In genomic region chr22:39152024-39152510, GRCh38 we compare ENCODE assay signal across 9 cellular contexts. TPM values are rescaled to one million over a fixed set of nuclear protein-coding genes. Genes with fewer than 3 reads are reported as not detected.
DNase-seq lines count a peak whose midpoint lies in the region; ATAC-seq, FAIRE-seq and TF ChIP-seq lines count a peak whose summit lies in the region.
"Had no signal": no experiment of that assay in that cellular context is flagged by ENCODE, and none has a peak within 500 bp of the region (broad histone marks: within the 10 kb centered on the region; RNA-seq: fewer than 3 reads in every experiment).

No MANE protein-coding gene starts in this region.

- TF ChIP-seq RAD21 in HepG2 (CRISPR knock-in tag; IDR thresholded peaks at IDR 0.05): no peak

- 5 to 8% (median 8%) methylated on average over 38 to 44 of the region's 44 CpGs for WGBS in adipose tissue, 3 donors
- WGBS in HepG2 (ENCODE audit: low lambda C conversion rate): 20% methylated on average over 1 of the region's 44 CpGs
- 16% methylated on average over 44 of the region's 44 CpGs for WGBS in thymus

- H3K27me3 Mint-ChIP-seq in activated CD4-positive, alpha-beta T cell treated with anti-CD3 and anti-CD28 coated beads for 36 hours: peaks cover 13% of the 10 kb centered on the region

- H3K9me3 ChIP-seq in HepG2 (ENCODE audit: low read length): no peaks in the 10 kb centered on the region
- H3K9me3 ChIP-seq in thymus (ENCODE audit: control insufficient read depth): no peaks in the 10 kb centered on the region

- H3K27me3 ChIP-seq in HepG2 (ENCODE audit: control insufficient read depth in 1 of 2, insufficient read depth in 2 of 2, low read length in 2 of 2): peaks cover 2 to 32% of the 10 kb centered on the region in 2 experiments; a peak in 4 of 5 replicates
- H3K27me3 ChIP-seq in thymus (ENCODE audit: control insufficient read depth, insufficient read depth): peaks cover 19% of the 10 kb centered on the region

- TF ChIP-seq EP300 in HepG2 (IDR thresholded peaks at IDR 0.05; ENCODE audit: low read depth in 2 of 2, low read length in 2 of 2) (no peak), HepG2 (CRISPR knock-in tag; IDR thresholded peaks at IDR 0.05; ENCODE audit: borderline replicate concordance) (no peak)

- no peaks in the 10 kb centered on the region for H3K36me3 Mint-ChIP-seq in activated CD4-positive, alpha-beta T cell treated with anti-CD3 and anti-CD28 coated beads for 36 hours (ENCODE audit: low read depth)

- in situ Hi-C loops in HepG2 (cut with HindIII; ENCODE audit: extremely low pct_ligation_motif_present, low pct_unique_long_range_greater_than_20kb): no loop called here

- no TSS peak for BruUV-seq in HepG2 (replicated peaks; lab: Mats Ljungman, UMichigan)

- no peaks in the 10 kb centered on the region for H4K20me1 ChIP-seq in HepG2 (ENCODE audit: insufficient read depth, low read length)

- H3K27ac Mint-ChIP-seq in activated CD4-positive, alpha-beta T cell treated with anti-CD3 and anti-CD28 coated beads for 36 hours: no peak overlapping the region

- no peaks in the 10 kb centered on the region for H3K79me2 ChIP-seq in HepG2 (ENCODE audit: insufficient read depth, low read length)

- H3K9ac ChIP-seq in HepG2 (ENCODE audit: insufficient read depth, low read depth, low read length): peak overlapping the region; percentile 66; the same call in 1 of the 2 replicates

- no peak for TF ChIP-seq POLR2A in HepG2 (IDR thresholded peaks at IDR 0.05; ENCODE audit: insufficient read depth in 1 of 2, low read depth in 2 of 2, low read length in 2 of 2)

- peak overlapping the region; percentile 95 for H3K4me2 ChIP-seq in HepG2 (ENCODE audit: low read depth, low read length)

- H3K9me3 Mint-ChIP-seq in activated CD4-positive, alpha-beta T cell treated with anti-CD3 and anti-CD28 coated beads for 36 hours (ENCODE audit: low read depth): no peaks in the 10 kb centered on the region

- no peak overlapping the region for H2AFZ ChIP-seq in HepG2 (ENCODE audit: low read length)

- CTCF ChIA-PET in activated CD4-positive, alpha-beta T cell treated with anti-CD3 and anti-CD28 coated beads for 36 hours (lab: Charles Lee): interaction anchor here (0.5 to 1.3 kb wide), 6 partner anchors 9 to 282 kb away, joined by 3 to 4 read pairs (median 3); no protein-coding TSS in a partner anchor
- CTCF ChIA-PET in HepG2 (lab: Yijun Ruan, JAX; ENCODE audit: low intra/inter-chr PET ratio, low total read pairs): no interaction called here

- FAIRE-seq in HepG2 (lab: Jason Lieb, UNC): no peak

- peak overlapping the region; percentile 76 for H3K4me3 Mint-ChIP-seq in activated CD4-positive, alpha-beta T cell treated with anti-CD3 and anti-CD28 coated beads for 36 hours

- H3K4me1 ChIP-seq in HepG2 (ENCODE audit: insufficient read depth, low read length): peaks cover 48% of the 10 kb centered on the region
- peaks cover 12% of the 10 kb centered on the region for H3K4me1 ChIP-seq in thymus (ENCODE audit: control insufficient read depth, insufficient read depth, low read length)

- no peaks in the 10 kb centered on the region for H3K36me3 ChIP-seq in HepG2 (replicated peaks in 1 of 2; ENCODE audit: control insufficient read depth in 1 of 2, insufficient read depth in 2 of 2, low read length in 2 of 2)
- H3K36me3 ChIP-seq in thymus (ENCODE audit: control insufficient read depth, insufficient read depth): peaks cover 16% of the 10 kb centered on the region

- DNase-seq in activated CD4-positive, alpha-beta T cell treated with anti-CD3 and anti-CD28 coated beads for 36 hours: no peak
- DNase-seq in activated CD4-positive, alpha-beta T cell treated with anti-CD3 and anti-CD28 coated beads, Interleukin-2, amount 50 U/mL, for 1 hour: no peak
- DNase-seq in HepG2 (ENCODE audit: low spot score) (no peak), RKO (ENCODE audit: low spot score) (no peak), epidermal melanocyte (ENCODE audit: insufficient read length, low spot score) (no peak)

- no peak for ATAC-seq in activated CD4-positive, alpha-beta T cell treated with anti-CD3 and anti-CD28 coated beads for 36 hours
- ATAC-seq in HepG2 (peak; percentile 28), GM21786 (IDR thresholded peaks at IDR 0.05; ENCODE audit: unreplicated experiment) (no peak)

- POLR2A ChIA-PET in activated CD4-positive, alpha-beta T cell treated with anti-CD3 and anti-CD28 coated beads for 36 hours (lab: Charles Lee): interaction anchor here (0.5 kb wide), 1 partner anchor 896 kb away, joined by 5 read pairs; no protein-coding TSS in a partner anchor
- POLR2A ChIA-PET in HepG2 (lab: Yijun Ruan, JAX): interaction anchor here (1.0 to 2.6 kb wide), 7 partner anchors 17 to 167 kb away, joined by 3 to 38 read pairs (median 3); partner anchors contain the start of gene RPL3

- peaks cover 40% of the 10 kb centered on the region for H3K4me1 Mint-ChIP-seq in activated CD4-positive, alpha-beta T cell treated with anti-CD3 and anti-CD28 coated beads for 36 hours

- intact Hi-C loops in activated CD4-positive, alpha-beta T cell treated with anti-CD3 and anti-CD28 coated beads for 36 hours (cut with DNase I, micrococcal nuclease): loop anchor here (1.0 to 10.0 kb wide), 14 partner anchors 8 to 1545 kb away; partner anchors contain the start of genes RPL3 (in 2 of the 2), APOBEC3G (in 1 of the 2), ATF4 (in 1 of the 2) and CBX6 (in 1 of the 2)
- intact Hi-C loops in HepG2 (cut with micrococcal nuclease; ENCODE audit: unreplicated experiment): no loop called here

- H3K4me3 ChIP-seq in HepG2 (replicated peaks in 1 of 3; ENCODE audit: insufficient read depth in 1 of 3, low read depth in 2 of 3, low read length in 3 of 3): peak overlapping the region; percentile 59 to 79 (median 67)
- H3K4me3 ChIP-seq in thymus (ENCODE audit: low read length): peak overlapping the region; percentile 86

- peak overlapping the region; percentile 40 for H3K27ac ChIP-seq in adipose tissue (ENCODE audit: low read depth, low read length)
- no peak overlapping the region for H3K27ac ChIP-seq in HepG2 (ENCODE audit: extremely low read length, insufficient read depth, low read length)
- H3K27ac ChIP-seq in thymus (ENCODE audit: low read depth): peak overlapping the region; percentile 78

- TF ChIP-seq CTCF in HepG2 (CRISPR knock-in tag; IDR thresholded peaks at IDR 0.05): no peak

TF ChIP-seq in HepG2, 621 proteins besides CTCF, POLR2A, EP300 and RAD21 (continues in another document):
- peak; percentile 40; the same call in 1 of the 2 replicates for TF ChIP-seq ZMYM3 (CRISPR knock-in tag; IDR thresholded peaks at IDR 0.05)

RNA-seq across cellular contexts. Expression of gene CBX7, which starts 0.4 kb away (rescaled TPM):
- 10 to 100 TPM; 19.9 to 20.3 TPM for total RNA-seq in activated CD4-positive, alpha-beta T cell treated with anti-CD3 and anti-CD28 coated beads for 36 hours
- polyA plus RNA-seq in adipose tissue (10 to 100 TPM; 19.5 to 57.2 (median 29.9) TPM), HepG2 (2011; rRNA removed) (4.9 and 7.1 TPM in 2 replicates), thymus (34.5 TPM)
- total RNA-seq in HepG2 (2016; rRNA removed; fragmentation: Illumina TruSeq; extraction: Trizol): 0.20 and 0.35 TPM in 2 replicates
- not detected in 2 replicates for total RNA-seq in HepG2 (2016; cell fraction: cytosol; rRNA removed; fragmentation: Illumina TruSeq; extraction: Trizol; ENCODE audit: low read depth)
- 0.27 and 0.30 TPM in 2 replicates for total RNA-seq in HepG2 (2016; cell fraction: insoluble cytoplasmic fraction; rRNA removed; fragmentation: Illumina TruSeq; extraction: Trizol)
- 0.09 and 0.21 TPM in 2 replicates for total RNA-seq in HepG2 (2016; cell fraction: membrane; rRNA removed; fragmentation: Illumina TruSeq; extraction: Trizol)
- total RNA-seq in HepG2 (2016; cell fraction: nucleus; rRNA removed; fragmentation: Illumina TruSeq; extraction: Trizol): 0.31 and 1.4 TPM in 2 replicates
- 3.6 and 4.4 TPM in 2 replicates for polyA plus RNA-seq in HepG2 (2011; cell fraction: cytosol; rRNA removed)
- polyA plus RNA-seq in HepG2 (2011; cell fraction: nucleus; rRNA removed): 22.7 and 23.8 TPM in 2 replicates
- 5.5 and 5.7 TPM in 2 replicates for polyA plus RNA-seq in HepG2 (2012)
- polyA plus RNA-seq in HepG2 (2016; cell fraction: cytosol; fragmentation: Illumina TruSeq; extraction: Trizol; ENCODE audit: low read depth): 0.09 and 0.23 TPM in 2 replicates
- 0.35 and 0.53 TPM in 2 replicates for polyA plus RNA-seq in HepG2 (2016; cell fraction: insoluble cytoplasmic fraction; fragmentation: Illumina TruSeq; extraction: Trizol; ENCODE audit: low read depth)
- 0.08 and 0.19 TPM in 2 replicates for polyA plus RNA-seq in HepG2 (2016; cell fraction: membrane; fragmentation: Illumina TruSeq; extraction: Trizol; ENCODE audit: low read depth)
- 1.6 TPM in 2 replicates for polyA plus RNA-seq in HepG2 (2016; cell fraction: nucleus; fragmentation: Illumina TruSeq; extraction: Trizol; ENCODE audit: insufficient read depth, low read depth)
- 7.2 and 8.5 TPM in 2 replicates for polyA minus RNA-seq in HepG2 (2011; rRNA and poly(A)+ RNA removed; ENCODE audit: low replicate concordance)
- 1.2 and 2.1 TPM in 2 replicates for polyA minus RNA-seq in HepG2 (2011; cell fraction: cytosol; rRNA and poly(A)+ RNA removed)
- polyA minus RNA-seq in HepG2 (2011; cell fraction: nucleus; rRNA and poly(A)+ RNA removed): 6.5 and 7.6 TPM in 2 replicates

RNA-seq across cellular contexts. Expression of gene APOBEC3H, which starts 55.0 kb away (rescaled TPM):
- 1 to 10 TPM; 5.2 to 7.3 TPM for total RNA-seq in activated CD4-positive, alpha-beta T cell treated with anti-CD3 and anti-CD28 coated beads for 36 hours
- under 1 TPM in 1 of 3 donors, not detected in 2; 0.46 TPM for polyA plus RNA-seq in adipose tissue
- total RNA-seq in HepG2 (2016; rRNA removed; fragmentation: Illumina TruSeq; extraction: Trizol): 0.31 and 1.0 TPM in 2 replicates
- total RNA-seq in HepG2 (2016; cell fraction: cytosol; rRNA removed; fragmentation: Illumina TruSeq; extraction: Trizol; ENCODE audit: low read depth): not detected in 2 replicates
- total RNA-seq in HepG2 (2016; cell fraction: insoluble cytoplasmic fraction; rRNA removed; fragmentation: Illumina TruSeq; extraction: Trizol): 0.25 and 0.32 TPM in 2 replicates
- total RNA-seq in HepG2 (2016; cell fraction: membrane; rRNA removed; fragmentation: Illumina TruSeq; extraction: Trizol): 0.37 and 0.38 TPM in 2 replicates
- not detected in 2 replicates for total RNA-seq in HepG2 (2016; cell fraction: nucleus; rRNA removed; fragmentation: Illumina TruSeq; extraction: Trizol)
- 0.18 and 0.20 TPM in 2 replicates for polyA plus RNA-seq in HepG2 (2011; rRNA removed)
- 0.08 and 0.13 TPM in 2 replicates for polyA plus RNA-seq in HepG2 (2011; cell fraction: cytosol; rRNA removed)
- polyA plus RNA-seq in HepG2 (2011; cell fraction: nucleus; rRNA removed): not detected in 2 replicates
- not detected in 2 replicates for polyA plus RNA-seq in HepG2 (2012)
- polyA plus RNA-seq in HepG2 (2016; cell fraction: cytosol; fragmentation: Illumina TruSeq; extraction: Trizol; ENCODE audit: low read depth): 0.17 TPM in 1 of 2 replicates, not detected in the other
- polyA plus RNA-seq in HepG2 (2016; cell fraction: insoluble cytoplasmic fraction; fragmentation: Illumina TruSeq; extraction: Trizol; ENCODE audit: low read depth): 0.46 and 0.52 TPM in 2 replicates
- polyA plus RNA-seq in HepG2 (2016; cell fraction: membrane; fragmentation: Illumina TruSeq; extraction: Trizol; ENCODE audit: low read depth): 0.27 and 0.29 TPM in 2 replicates
- polyA plus RNA-seq in HepG2 (2016; cell fraction: nucleus; fragmentation: Illumina TruSeq; extraction: Trizol; ENCODE audit: insufficient read depth, low read depth): not detected in 2 replicates
- 0.16 TPM in 2 replicates for polyA minus RNA-seq in HepG2 (2011; rRNA and poly(A)+ RNA removed; ENCODE audit: low replicate concordance)
- not detected in 2 replicates for polyA minus RNA-seq in HepG2 (2011; cell fraction: cytosol; rRNA and poly(A)+ RNA removed)
- polyA minus RNA-seq in HepG2 (2011; cell fraction: nucleus; rRNA and poly(A)+ RNA removed): not detected in 2 replicates
- polyA plus RNA-seq in thymus: 5.4 TPM
- total RNA-seq: NCI-H460 had no signal
